ENCODE assay signal across 28 cellular contexts in the genomic region with DNA sequence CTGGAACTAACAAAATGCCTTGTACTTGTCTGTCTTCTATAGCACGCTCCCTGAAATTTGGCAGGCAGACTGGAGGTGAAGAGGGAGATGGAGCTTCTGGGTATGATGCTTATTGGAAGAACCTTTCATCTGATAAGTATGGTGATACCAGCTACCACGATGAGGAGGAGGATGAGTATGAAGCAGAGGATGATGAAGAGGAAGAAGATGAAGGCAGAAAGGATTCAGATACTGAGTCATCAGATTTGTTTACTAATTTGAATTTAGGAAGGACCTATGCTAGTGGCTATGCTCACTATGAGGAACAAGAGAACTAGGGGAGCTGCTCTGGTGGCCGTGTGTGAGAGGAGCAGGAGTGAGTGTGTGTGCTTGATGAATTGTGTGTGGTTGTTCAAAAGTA.
"Had no signal": no experiment of that assay in that cellular context is flagged by ENCODE, and none has a peak within 500 bp of the region (broad histone marks: within the 10 kb centered on the region; RNA-seq: fewer than 3 reads in every experiment).

No MANE protein-coding gene starts in this region.

- H3K36me3 ChIP-seq: prostate gland had no signal

- H3K9me3 Mint-ChIP-seq: effector memory CD8-positive, alpha-beta T cell; memory B cell; nephron; neural progenitor cell; stimulated activated effector memory CD8-positive, alpha-beta T cell treated with anti-CD3 and anti-CD28 coated beads, Interleukin-12 subunit alpha, Interleukin-12 subunit beta, amount 100 ng/mL, for 72 hours had no signal

- ATAC-seq: effector memory CD8-positive, alpha-beta T cell; esophagus mucosa; gastroesophageal sphincter; heart left ventricle; left lobe of liver; sciatic nerve; stimulated activated effector memory CD8-positive, alpha-beta T cell treated with anti-CD3 and anti-CD28 coated beads, Interleukin-12 subunit alpha, Interleukin-12 subunit beta, amount 100 ng/mL, for 72 hours had no signal

- H3K4me1 ChIP-seq: gastroesophageal sphincter, heart left ventricle, neural progenitor cell, prostate gland, right atrium auricular region, stomach, thyroid gland, vagina had no signal

- H3K9me3 ChIP-seq: gastroesophageal sphincter, heart left ventricle, prostate gland, right atrium auricular region, stomach, thyroid gland, vagina had no signal

- H3K4me1 Mint-ChIP-seq: nephron, neural progenitor cell had no signal

- H3K27ac Mint-ChIP-seq: effector memory CD8-positive, alpha-beta T cell; memory B cell; naive B cell; nephron; neural progenitor cell; stimulated activated effector memory CD8-positive, alpha-beta T cell treated with anti-CD3 and anti-CD28 coated beads, Interleukin-12 subunit alpha, Interleukin-12 subunit beta, amount 100 ng/mL, for 72 hours had no signal

- H3K27me3 Mint-ChIP-seq: effector memory CD8-positive, alpha-beta T cell; memory B cell; naive B cell had no signal

- H3K4me3 ChIP-seq: gastroesophageal sphincter, heart left ventricle, hepatocyte, lung, neural progenitor cell, prostate gland, right atrium auricular region, smooth muscle cell, stomach, thyroid gland, vagina had no signal

- H3K4me3 Mint-ChIP-seq: effector memory CD8-positive, alpha-beta T cell; memory B cell; naive B cell; nephron; neural progenitor cell; stimulated activated effector memory CD8-positive, alpha-beta T cell treated with anti-CD3 and anti-CD28 coated beads, Interleukin-12 subunit alpha, Interleukin-12 subunit beta, amount 100 ng/mL, for 72 hours had no signal

- DNase-seq: cortex of kidney; effector memory CD8-positive, alpha-beta T cell; foreskin fibroblast; heart left ventricle; kidney; naive B cell; stimulated activated CD4-positive, alpha-beta T cell treated with anti-CD3 and anti-CD28 coated beads, Interleukin-12 subunit alpha, Interleukin-12 subunit beta, amount 100 ng/mL, for 4 hours; stimulated activated CD4-positive, alpha-beta T cell treated with anti-CD3 and anti-CD28 coated beads, Interleukin-1b, Interleukin-23, amount 100 ng/mL, for 48 hours; stimulated activated CD4-positive, alpha-beta T cell treated with anti-CD3 and anti-CD28 coated beads, Interleukin-4, amount 100 ng/mL, for 1 hour; stimulated activated naive CD4-positive, alpha-beta T cell treated with Interleukin-2 at 50 U/mL for 16 hours; stomach; thyroid gland; trophoblast cell had no signal

- H3K27ac ChIP-seq: epithelial cell of prostate, gastroesophageal sphincter, heart left ventricle, hepatocyte, neural progenitor cell, prostate gland, right atrium auricular region, stomach, thyroid gland, vagina had no signal
